ENCODE assay signal across 19 cellular contexts in genomic region chr17:27361695-27362094, GRCh38.
DNase-seq lines count a peak whose midpoint lies in the region; ATAC-seq and TF ChIP-seq lines count a peak whose summit lies in the region.
"Had no signal": no experiment of that assay in that cellular context is flagged by ENCODE, and none has a peak within 500 bp of the region (broad histone marks: within the 10 kb centered on the region; RNA-seq: fewer than 3 reads in every experiment).

No MANE protein-coding gene starts in this region.

- CTCF ChIA-PET in IMR-90 (lab: Yijun Ruan, JAX): interaction anchor here (0.9 kb wide), 1 partner anchor 238 kb away, joined by 5 read pairs; no protein-coding TSS in a partner anchor

- POLR2A ChIA-PET in IMR-90 (lab: Charles Lee; ENCODE audit: unreplicated experiment): no interaction called here

- no CpG with 5 or more reads among the region's 2 CpGs for WGBS in H9 (ENCODE audit: extremely low coverage, insufficient read length, low lambda C conversion rate)
- 89% methylated on average over 1 of the region's 2 CpGs; no CpG with 5 or more reads in 1 of the 2 experiments for WGBS in IMR-90 (ENCODE audit: extremely low coverage in 2 of 2, insufficient read length in 1 of 2), 2 experiments
- 62 to 86% methylated on average over 2 of the region's 2 CpGs for WGBS in thyroid gland, 2 donors

- TF ChIP-seq RAD21 in IMR-90 (IDR thresholded peaks at IDR 0.05; ENCODE audit: low read length): no peak

- H4K20me1 ChIP-seq in H9 (ENCODE audit: control insufficient read depth, insufficient read depth, insufficient read length) (no peaks in the 10 kb centered on the region), IMR-90 (ENCODE audit: insufficient read depth, low read length) (no peaks in the 10 kb centered on the region), neural progenitor cell (ENCODE audit: low read depth) (no peaks in the 10 kb centered on the region), osteoblast (ENCODE audit: insufficient read depth, low read length) (no peaks in the 10 kb centered on the region)

- H3K79me1 ChIP-seq in H9 (ENCODE audit: insufficient read depth, low read depth, low read length, poor library complexity, severe bottlenecking) (no peaks in the 10 kb centered on the region), IMR-90 (ENCODE audit: low read depth in 1 of 2, low read length in 2 of 2) (no peaks in the 10 kb centered on the region)

- H3K9me1 ChIP-seq in IMR-90 (ENCODE audit: insufficient read depth, low read length): peaks cover 18% of the 10 kb centered on the region

- H3K23ac ChIP-seq in H9 (ENCODE audit: insufficient read length, low read depth, low read length) (no peak overlapping the region), IMR-90 (ENCODE audit: low read depth, low read length) (0 out of 2 replicates have a peak overlapping the region, but pooled peaks have one; percentile 49)

- H2BK20ac ChIP-seq in H9 (ENCODE audit: low read depth, low read length, poor library complexity, severe bottlenecking): no peak overlapping the region
- 0 out of 2 replicates have a peak overlapping the region, but pooled peaks have one; percentile 38 for H2BK20ac ChIP-seq in IMR-90 (ENCODE audit: low read depth, low read length)

- no peak for ATAC-seq in IMR-90 (ENCODE audit: low read depth)
- ATAC-seq: GM12878 had no signal

- H3K4me3 Mint-ChIP-seq in H9 (no peak overlapping the region), neural progenitor cell (peak overlapping the region; percentile 51)
- no peak overlapping the region for H3K4me3 Mint-ChIP-seq in dendritic cell treated with granulocyte-macrophage colony-stimulating factor and Interleukin-4, amounts not matched to agents 40 ng/mL and 50 ng/mL, for 4 days
- H3K4me3 Mint-ChIP-seq: CD4-positive, CD25-positive, alpha-beta regulatory T cell; CD8-positive, alpha-beta memory T cell had no signal

- TF ChIP-seq CTCF in H9 (conservative IDR thresholded peaks at IDR 0.05) (no peak), IMR-90 (conservative IDR thresholded peaks at IDR 0.05; ENCODE audit: low read depth, low read length) (no peak), neural progenitor cell (IDR thresholded peaks at IDR 0.05) (no peak), osteoblast (IDR thresholded peaks at IDR 0.05; ENCODE audit: extremely low read depth, low read depth, low read length) (no peak), thyroid gland (IDR thresholded peaks at IDR 0.05) (no peak)

- no peak overlapping the region for H3K18ac ChIP-seq in H9 (ENCODE audit: insufficient read length, low read depth, low read length)
- H3K18ac ChIP-seq in IMR-90 (ENCODE audit: low read depth, low read length): no peak overlapping the region

- no peak overlapping the region for H2BK5ac ChIP-seq in H9 (ENCODE audit: insufficient read length, low read length)
- no peak overlapping the region for H2BK5ac ChIP-seq in IMR-90 (ENCODE audit: low read depth, low read length, poor library complexity, severe bottlenecking)

- no peaks in the 10 kb centered on the region for H3K23me2 ChIP-seq in H9 (ENCODE audit: insufficient read length, low read depth, low read length, poor library complexity, severe bottlenecking)

- H3K4me1 ChIP-seq in H9 (ENCODE audit: insufficient read depth, low read length): no peaks in the 10 kb centered on the region
- H3K4me1 ChIP-seq in IMR-90 (ENCODE audit: control insufficient read depth, insufficient read depth, low read length): peaks cover 11% of the 10 kb centered on the region
- no peaks in the 10 kb centered on the region for H3K4me1 ChIP-seq in neural progenitor cell
- H3K4me1 ChIP-seq in osteoblast (ENCODE audit: insufficient read depth, low read length): peaks cover 11% of the 10 kb centered on the region
- no peaks in the 10 kb centered on the region for H3K4me1 ChIP-seq in thyroid gland
- H3K4me1 ChIP-seq: BE2C, HAP-1 had no signal

- H3K4me2 ChIP-seq in H9 (ENCODE audit: insufficient read depth, insufficient read length, low read length): no peak overlapping the region
- H3K4me2 ChIP-seq in IMR-90 (ENCODE audit: low read depth, low read length): no peak overlapping the region
- H3K4me2 ChIP-seq in neural progenitor cell: no peak overlapping the region
- H3K4me2 ChIP-seq in osteoblast (ENCODE audit: insufficient read depth, low read length): no peak overlapping the region

- H3T11ph ChIP-seq in H9 (ENCODE audit: low read length): no peak overlapping the region

- H3K56ac ChIP-seq in H9 (ENCODE audit: insufficient read length, low read depth, low read length) (no peak overlapping the region), IMR-90 (ENCODE audit: extremely low read depth, insufficient read depth, low read length) (no peak overlapping the region)

- no peak overlapping the region for H2AK5ac ChIP-seq in H9 (ENCODE audit: insufficient read length, low read length)
- peak overlapping the region; percentile 52; the same call in 1 of the 2 replicates for H2AK5ac ChIP-seq in IMR-90 (ENCODE audit: low read depth, low read length)

- no peaks in the 10 kb centered on the region for H3F3A ChIP-seq in neural progenitor cell (ENCODE audit: low read depth)

- no peak overlapping the region for H2BK12ac ChIP-seq in H9 (ENCODE audit: insufficient read length, low read depth, low read length)

- H3K36me3 Mint-ChIP-seq in H9 (ENCODE audit: insufficient read depth in 1 of 3, low read depth in 3 of 3): no peaks in the 10 kb centered on the region
- no peaks in the 10 kb centered on the region for H3K36me3 Mint-ChIP-seq in dendritic cell treated with granulocyte-macrophage colony-stimulating factor and Interleukin-4, amounts not matched to agents 40 ng/mL and 50 ng/mL, for 4 days (ENCODE audit: low read depth)
- no peaks in the 10 kb centered on the region for H3K36me3 Mint-ChIP-seq in neural progenitor cell
- H3K36me3 Mint-ChIP-seq: CD4-positive, CD25-positive, alpha-beta regulatory T cell; CD8-positive, alpha-beta memory T cell had no signal

- H2AFZ ChIP-seq in H9 (ENCODE audit: low read length): no peak overlapping the region
- H2AFZ ChIP-seq in IMR-90 (replicated peaks; ENCODE audit: low read length, poor library complexity): no peak overlapping the region
- H2AFZ ChIP-seq in neural progenitor cell (replicated peaks): no peak overlapping the region
- H2AFZ ChIP-seq in osteoblast (ENCODE audit: low read length): no peak overlapping the region

- in situ Hi-C loops in IMR-90 (cut with MboI; ENCODE audit: low sequenced_read_pairs): loop anchor here (10.0 kb wide), 1 partner anchor 83 kb away; no protein-coding TSS in a partner anchor

- H3K79me2 ChIP-seq in H9 (ENCODE audit: insufficient read depth, low read length): no peaks in the 10 kb centered on the region
- H3K79me2 ChIP-seq in neural progenitor cell (ENCODE audit: low read depth): no peaks in the 10 kb centered on the region
- no peaks in the 10 kb centered on the region for H3K79me2 ChIP-seq in osteoblast (ENCODE audit: insufficient read depth, low read length)

- BruUV-seq in IMR-90 (replicated peaks; lab: Mats Ljungman, UMichigan): no TSS peak

- H4K5ac ChIP-seq in H9 (ENCODE audit: insufficient read length, low read depth, low read length) (no peak overlapping the region), IMR-90 (ENCODE audit: low read depth, low read length) (no peak overlapping the region)

- H3K27me3 ChIP-seq in H9 (ENCODE audit: insufficient read depth, low read length): no peaks in the 10 kb centered on the region
- no peaks in the 10 kb centered on the region for H3K27me3 ChIP-seq in IMR-90 (ENCODE audit: control insufficient read depth, insufficient read depth, low read length)
- no peaks in the 10 kb centered on the region for H3K27me3 ChIP-seq in neural progenitor cell
- no peaks in the 10 kb centered on the region for H3K27me3 ChIP-seq in osteoblast (ENCODE audit: insufficient read depth, low read length)
- no peaks in the 10 kb centered on the region for H3K27me3 ChIP-seq in thyroid gland
- H3K27me3 ChIP-seq: BE2C had no signal

- no peaks in the 10 kb centered on the region for H3K36me3 ChIP-seq in IMR-90 (ENCODE audit: control insufficient read depth, insufficient read depth, low read length)
- H3K36me3 ChIP-seq in neural progenitor cell: no peaks in the 10 kb centered on the region
- no peaks in the 10 kb centered on the region for H3K36me3 ChIP-seq in osteoblast (ENCODE audit: insufficient read depth, low read length)
- H3K36me3 ChIP-seq in thyroid gland: no peaks in the 10 kb centered on the region
- H3K36me3 ChIP-seq: BE2C, HAP-1 had no signal

- intact Hi-C loops in IMR-90 (cut with micrococcal nuclease) (loop anchor here (2.0 kb wide), 1 partner anchor 19 kb away; no protein-coding TSS in a partner anchor), thyroid gland (cut with DNase I) (no loop called here)
- intact Hi-C loops in dendritic cell treated with granulocyte-macrophage colony-stimulating factor and Interleukin-4, amounts not matched to agents 40 ng/mL and 50 ng/mL, for 4 days (cut with micrococcal nuclease): no loop called here

- H3K14ac ChIP-seq in H9 (ENCODE audit: insufficient read depth, low read length) (0 out of 2 replicates have a peak overlapping the region, but pooled peaks have one; percentile 40), IMR-90 (replicated peaks; ENCODE audit: low read depth, low read length) (0 out of 2 replicates have a peak overlapping the region, but pooled peaks have one; percentile 41)

- H4K91ac ChIP-seq in H9 (ENCODE audit: insufficient read length, low read depth, low read length): no peak overlapping the region
- H4K91ac ChIP-seq in IMR-90 (ENCODE audit: insufficient read depth, low read depth, low read length): no peak overlapping the region

- no peak overlapping the region for H2BK15ac ChIP-seq in H9 (ENCODE audit: low read depth, low read length)
- H2BK15ac ChIP-seq in IMR-90 (ENCODE audit: low read depth, low read length): peak overlapping the region; percentile 14; the same call in 1 of the 3 replicates

- no peak overlapping the region for H4K8ac ChIP-seq in H9 (replicated peaks; ENCODE audit: insufficient read length, low read depth, low read length)
- no peak overlapping the region for H4K8ac ChIP-seq in IMR-90 (ENCODE audit: low read depth in 2 of 2, low read length in 2 of 2)

- TF ChIP-seq POLR2A in IMR-90 (IDR thresholded peaks at IDR 0.05; ENCODE audit: low read depth, low read length) (no peak), thyroid gland (IDR thresholded peaks at IDR 0.05) (no peak)

- DNase-seq in H9 (no peak), IMR-90 (no peak), neural progenitor cell (ENCODE audit: low spot score) (no peak), amygdala (lab: John Stamatoyannopoulos, UW) (no peak), osteoblast (ENCODE audit: insufficient read length, low spot score, missing footprints) (no peak), iPS-NIHi7 (ENCODE audit: extremely low spot score) (no peak), thyroid gland (no peak)
- DNase-seq: ACHN; BE2C; CD4-positive, CD25-positive, alpha-beta regulatory T cell; CD8-positive, alpha-beta memory T cell; COR-L47; DMS 273 treated with DMSO at 0.1 percent for 48 hours; DMS53; DND-41; EL had no signal

- H3K9ac ChIP-seq in H9 (ENCODE audit: extremely low read depth, insufficient read length, low read length) (no peak overlapping the region), IMR-90 (ENCODE audit: low read depth, low read length) (no peak overlapping the region), neural progenitor cell (no peak overlapping the region)

- H3K27ac ChIP-seq in H9 (ENCODE audit: insufficient read length, low read depth, low read length): no peak overlapping the region
- H3K27ac ChIP-seq in IMR-90 (ENCODE audit: insufficient read depth, low read length): no peak overlapping the region
- no peak overlapping the region for H3K27ac ChIP-seq in neural progenitor cell
- no peak overlapping the region for H3K27ac ChIP-seq in osteoblast (ENCODE audit: low read depth, low read length)
- no peak overlapping the region for H3K27ac ChIP-seq in thyroid gland

- H3K27ac Mint-ChIP-seq in H9: peak overlapping the region in 1 of 3 experiments; percentile 47; a peak in 1 of 7 replicates
- peak overlapping the region; percentile 1 for H3K27ac Mint-ChIP-seq in dendritic cell treated with granulocyte-macrophage colony-stimulating factor and Interleukin-4, amounts not matched to agents 40 ng/mL and 50 ng/mL, for 4 days
- peak overlapping the region; percentile 46 for H3K27ac Mint-ChIP-seq in neural progenitor cell

- dilution Hi-C loops in IMR-90 (cut with HindIII; ENCODE audit: low sequenced_read_pairs, unreplicated experiment): no loop called here

- H3K4me3 ChIP-seq in IMR-90 (ENCODE audit: insufficient read depth, low read depth, low read length): no peak overlapping the region
- H3K4me3 ChIP-seq in neural progenitor cell: no peak overlapping the region
- no peak overlapping the region for H3K4me3 ChIP-seq in osteoblast (ENCODE audit: insufficient read depth, low read length)
- H3K4me3 ChIP-seq in thyroid gland (replicated peaks in 1 of 3): no peak overlapping the region
- H3K4me3 ChIP-seq: GM12878, HAP-1 had no signal

- H3K4me1 Mint-ChIP-seq in H9: no peaks in the 10 kb centered on the region
- H3K4me1 Mint-ChIP-seq in dendritic cell treated with granulocyte-macrophage colony-stimulating factor and Interleukin-4, amounts not matched to agents 40 ng/mL and 50 ng/mL, for 4 days (ENCODE audit: low read depth): peaks cover 18% of the 10 kb centered on the region
- peaks cover 3% of the 10 kb centered on the region for H3K4me1 Mint-ChIP-seq in neural progenitor cell

- H3K4ac ChIP-seq in H9 (ENCODE audit: low read depth, low read length): no peak overlapping the region
- peak overlapping the region; percentile 36; the same call in 1 of the 2 replicates for H3K4ac ChIP-seq in IMR-90 (ENCODE audit: low read depth, low read length)

- H2BK120ac ChIP-seq in H9 (ENCODE audit: low read depth, low read length, poor library complexity, severe bottlenecking): no peak overlapping the region
- no peak overlapping the region for H2BK120ac ChIP-seq in IMR-90 (ENCODE audit: low read depth, low read length)

- H3K9me3 ChIP-seq in H9 (ENCODE audit: control insufficient read depth, low read depth, low read length) (no peaks in the 10 kb centered on the region), IMR-90 (ENCODE audit: control insufficient read depth, insufficient read depth, low read length) (no peaks in the 10 kb centered on the region), neural progenitor cell (ENCODE audit: low read depth) (no peaks in the 10 kb centered on the region), osteoblast (ENCODE audit: low read depth, low read length) (no peaks in the 10 kb centered on the region), thyroid gland (no peaks in the 10 kb centered on the region)
- H3K9me3 ChIP-seq: BE2C, HAP-1 had no signal

- no peaks in the 10 kb centered on the region; the same call in 1 of the 2 replicates for H3K27me3 Mint-ChIP-seq in H9 (ENCODE audit: low read depth)
- peaks cover 3% of the 10 kb centered on the region for H3K27me3 Mint-ChIP-seq in dendritic cell treated with granulocyte-macrophage colony-stimulating factor and Interleukin-4, amounts not matched to agents 40 ng/mL and 50 ng/mL, for 4 days
- H3K27me3 Mint-ChIP-seq in neural progenitor cell (ENCODE audit: insufficient read depth, low read depth): peaks cover 6% of the 10 kb centered on the region

- H2AK9ac ChIP-seq in IMR-90 (replicated peaks; ENCODE audit: low read depth, low read length, poor library complexity): no peak overlapping the region

- no peaks in the 10 kb centered on the region for H3K9me3 Mint-ChIP-seq in H9
- no peaks in the 10 kb centered on the region for H3K9me3 Mint-ChIP-seq in dendritic cell treated with granulocyte-macrophage colony-stimulating factor and Interleukin-4, amounts not matched to agents 40 ng/mL and 50 ng/mL, for 4 days
- H3K9me3 Mint-ChIP-seq in neural progenitor cell: no peaks in the 10 kb centered on the region
- H3K9me3 Mint-ChIP-seq: CD4-positive, CD25-positive, alpha-beta regulatory T cell; CD8-positive, alpha-beta memory T cell had no signal
